ENCODE assay signal across 1 cellular context in the genomic region with DNA sequence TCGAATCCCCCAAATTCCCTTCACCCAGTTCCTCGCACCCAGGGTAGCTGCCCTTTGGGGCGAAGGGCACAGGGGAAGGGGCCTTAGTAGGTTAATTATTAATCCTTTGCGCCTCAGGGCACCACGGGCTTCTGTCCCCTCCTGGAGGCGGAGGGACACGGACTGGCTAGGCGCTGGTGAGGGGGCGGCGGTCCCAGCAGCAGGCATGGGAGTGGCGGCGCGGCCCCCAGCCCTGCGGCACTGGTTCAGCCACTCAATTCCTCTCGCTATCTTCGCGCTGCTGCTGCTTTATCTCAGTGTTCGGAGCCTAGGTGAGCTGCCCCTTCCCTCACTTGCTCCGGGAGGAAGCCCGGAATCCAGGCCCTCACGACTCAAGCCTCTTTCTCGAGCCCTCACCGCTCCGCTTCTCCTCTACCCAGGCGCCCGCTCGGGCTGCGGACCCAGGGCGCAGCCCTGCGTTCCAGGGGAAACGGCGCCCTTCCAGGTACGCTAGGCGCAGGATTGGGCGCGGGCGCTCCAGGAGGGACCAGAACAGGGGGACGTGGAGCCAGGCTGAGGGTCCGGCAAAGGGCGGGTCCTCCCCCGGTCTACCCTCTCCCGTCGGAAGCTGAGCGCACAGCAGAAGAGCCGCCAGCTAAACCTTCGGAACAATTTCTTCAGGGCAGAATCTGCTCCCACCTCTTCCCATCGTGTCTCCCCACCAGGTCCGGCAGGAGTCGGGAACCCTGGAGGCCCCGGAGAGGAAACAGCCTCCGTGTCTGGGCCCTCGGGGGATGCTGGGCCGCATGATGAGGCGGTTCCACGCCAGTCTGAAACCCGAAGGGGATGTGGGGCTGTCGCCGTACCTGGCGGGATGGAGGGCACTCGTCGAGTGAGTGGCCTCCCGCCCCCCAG.
TF ChIP-seq lines count a peak whose summit lies in the region.

Gene GLTPD2 (plus strand): TSS at position 158 of the 894 bp plus-strand sequence. CDS start 48 bp downstream, at position 206.

TF ChIP-seq in HepG2, 621 proteins besides CTCF, POLR2A, EP300 and RAD21 (continued from another document and continues in another):
- TF ChIP-seq, protein P1, sequence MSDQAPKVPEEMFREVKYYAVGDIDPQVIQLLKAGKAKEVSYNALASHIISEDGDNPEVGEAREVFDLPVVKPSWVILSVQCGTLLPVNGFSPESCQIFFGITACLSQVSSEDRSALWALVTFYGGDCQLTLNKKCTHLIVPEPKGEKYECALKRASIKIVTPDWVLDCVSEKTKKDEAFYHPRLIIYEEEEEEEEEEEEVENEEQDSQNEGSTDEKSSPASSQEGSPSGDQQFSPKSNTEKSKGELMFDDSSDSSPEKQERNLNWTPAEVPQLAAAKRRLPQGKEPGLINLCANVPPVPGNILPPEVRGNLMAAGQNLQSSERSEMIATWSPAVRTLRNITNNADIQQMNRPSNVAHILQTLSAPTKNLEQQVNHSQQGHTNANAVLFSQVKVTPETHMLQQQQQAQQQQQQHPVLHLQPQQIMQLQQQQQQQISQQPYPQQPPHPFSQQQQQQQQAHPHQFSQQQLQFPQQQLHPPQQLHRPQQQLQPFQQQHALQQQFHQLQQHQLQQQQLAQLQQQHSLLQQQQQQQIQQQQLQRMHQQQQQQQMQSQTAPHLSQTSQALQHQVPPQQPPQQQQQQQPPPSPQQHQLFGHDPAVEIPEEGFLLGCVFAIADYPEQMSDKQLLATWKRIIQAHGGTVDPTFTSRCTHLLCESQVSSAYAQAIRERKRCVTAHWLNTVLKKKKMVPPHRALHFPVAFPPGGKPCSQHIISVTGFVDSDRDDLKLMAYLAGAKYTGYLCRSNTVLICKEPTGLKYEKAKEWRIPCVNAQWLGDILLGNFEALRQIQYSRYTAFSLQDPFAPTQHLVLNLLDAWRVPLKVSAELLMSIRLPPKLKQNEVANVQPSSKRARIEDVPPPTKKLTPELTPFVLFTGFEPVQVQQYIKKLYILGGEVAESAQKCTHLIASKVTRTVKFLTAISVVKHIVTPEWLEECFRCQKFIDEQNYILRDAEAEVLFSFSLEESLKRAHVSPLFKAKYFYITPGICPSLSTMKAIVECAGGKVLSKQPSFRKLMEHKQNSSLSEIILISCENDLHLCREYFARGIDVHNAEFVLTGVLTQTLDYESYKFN (CRISPR knock-in tag; conservative IDR thresholded peaks at IDR 0.05) = peak; percentile 92
- TF ChIP-seq DPF2 (CRISPR knock-in tag; IDR thresholded peaks at IDR 0.05; ENCODE audit: borderline replicate concordance, low read depth) (no peak), HNRNPLL (IDR thresholded peaks at IDR 0.05; ENCODE audit: low read depth, low read length, poor library complexity, severe bottlenecking) (peak; percentile 71), AKNA (CRISPR knock-in tag; IDR thresholded peaks at IDR 0.05; ENCODE audit: borderline replicate concordance) (0 out of 2 replicates have a peak, but pooled peaks have one; percentile 43), NKX3-1 (CRISPR knock-in tag; IDR thresholded peaks at IDR 0.05) (no peak), ARID2 (CRISPR knock-in tag; IDR thresholded peaks at IDR 0.05; ENCODE audit: borderline replicate concordance) (no peak), ZNF296 (CRISPR knock-in tag; conservative IDR thresholded peaks at IDR 0.05) (peak; percentile 18; the same call in 1 of the 2 replicates), CENPX (CRISPR knock-in tag; IDR thresholded peaks at IDR 0.05) (no peak), SMC3 (IDR thresholded peaks at IDR 0.05; ENCODE audit: low read length) (0 out of 2 replicates have a peak, but pooled peaks have one; percentile 5), ZNF235 (CRISPR knock-in tag; IDR thresholded peaks at IDR 0.05; ENCODE audit: borderline replicate concordance) (no peak), GTF3A (CRISPR knock-in tag; conservative IDR thresholded peaks at IDR 0.05) (no peak), ZNF282 (IDR thresholded peaks at IDR 0.05; ENCODE audit: partially characterized antibody) (no peak), JUND (CRISPR knock-in tag; IDR thresholded peaks at IDR 0.05) (no peak), KAT2B (IDR thresholded peaks at IDR 0.05; ENCODE audit: borderline replicate concordance, low read depth, low read length) (no peak), KDM3A (CRISPR knock-in tag; IDR thresholded peaks at IDR 0.05; ENCODE audit: low read depth) (peak; percentile 62), ZNF101 (CRISPR knock-in tag; IDR thresholded peaks at IDR 0.05; ENCODE audit: borderline replicate concordance, low read depth) (no peak), ZBTB20 (CRISPR knock-in tag; IDR thresholded peaks at IDR 0.05; ENCODE audit: borderline replicate concordance, low read depth) (0 out of 2 replicates have a peak, but pooled peaks have one; percentile 64), ZNF431 (CRISPR knock-in tag; IDR thresholded peaks at IDR 0.05; ENCODE audit: borderline replicate concordance, low read depth) (0 out of 2 replicates have a peak, but pooled peaks have one; percentile 37), FOXP4 (CRISPR knock-in tag; IDR thresholded peaks at IDR 0.05) (peak; percentile 75), ZNF124 (CRISPR knock-in tag; IDR thresholded peaks at IDR 0.05) (no peak), ZNF441 (CRISPR knock-in tag; IDR thresholded peaks at IDR 0.05; ENCODE audit: borderline replicate concordance) (no peak)
- TF ChIP-seq, protein P2, sequence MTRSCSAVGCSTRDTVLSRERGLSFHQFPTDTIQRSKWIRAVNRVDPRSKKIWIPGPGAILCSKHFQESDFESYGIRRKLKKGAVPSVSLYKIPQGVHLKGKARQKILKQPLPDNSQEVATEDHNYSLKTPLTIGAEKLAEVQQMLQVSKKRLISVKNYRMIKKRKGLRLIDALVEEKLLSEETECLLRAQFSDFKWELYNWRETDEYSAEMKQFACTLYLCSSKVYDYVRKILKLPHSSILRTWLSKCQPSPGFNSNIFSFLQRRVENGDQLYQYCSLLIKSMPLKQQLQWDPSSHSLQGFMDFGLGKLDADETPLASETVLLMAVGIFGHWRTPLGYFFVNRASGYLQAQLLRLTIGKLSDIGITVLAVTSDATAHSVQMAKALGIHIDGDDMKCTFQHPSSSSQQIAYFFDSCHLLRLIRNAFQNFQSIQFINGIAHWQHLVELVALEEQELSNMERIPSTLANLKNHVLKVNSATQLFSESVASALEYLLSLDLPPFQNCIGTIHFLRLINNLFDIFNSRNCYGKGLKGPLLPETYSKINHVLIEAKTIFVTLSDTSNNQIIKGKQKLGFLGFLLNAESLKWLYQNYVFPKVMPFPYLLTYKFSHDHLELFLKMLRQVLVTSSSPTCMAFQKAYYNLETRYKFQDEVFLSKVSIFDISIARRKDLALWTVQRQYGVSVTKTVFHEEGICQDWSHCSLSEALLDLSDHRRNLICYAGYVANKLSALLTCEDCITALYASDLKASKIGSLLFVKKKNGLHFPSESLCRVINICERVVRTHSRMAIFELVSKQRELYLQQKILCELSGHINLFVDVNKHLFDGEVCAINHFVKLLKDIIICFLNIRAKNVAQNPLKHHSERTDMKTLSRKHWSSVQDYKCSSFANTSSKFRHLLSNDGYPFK (CRISPR knock-in tag; IDR thresholded peaks at IDR 0.05; ENCODE audit: borderline replicate concordance) = no peak; the same call in 1 of the 2 replicates
- TF ChIP-seq, protein P3, sequence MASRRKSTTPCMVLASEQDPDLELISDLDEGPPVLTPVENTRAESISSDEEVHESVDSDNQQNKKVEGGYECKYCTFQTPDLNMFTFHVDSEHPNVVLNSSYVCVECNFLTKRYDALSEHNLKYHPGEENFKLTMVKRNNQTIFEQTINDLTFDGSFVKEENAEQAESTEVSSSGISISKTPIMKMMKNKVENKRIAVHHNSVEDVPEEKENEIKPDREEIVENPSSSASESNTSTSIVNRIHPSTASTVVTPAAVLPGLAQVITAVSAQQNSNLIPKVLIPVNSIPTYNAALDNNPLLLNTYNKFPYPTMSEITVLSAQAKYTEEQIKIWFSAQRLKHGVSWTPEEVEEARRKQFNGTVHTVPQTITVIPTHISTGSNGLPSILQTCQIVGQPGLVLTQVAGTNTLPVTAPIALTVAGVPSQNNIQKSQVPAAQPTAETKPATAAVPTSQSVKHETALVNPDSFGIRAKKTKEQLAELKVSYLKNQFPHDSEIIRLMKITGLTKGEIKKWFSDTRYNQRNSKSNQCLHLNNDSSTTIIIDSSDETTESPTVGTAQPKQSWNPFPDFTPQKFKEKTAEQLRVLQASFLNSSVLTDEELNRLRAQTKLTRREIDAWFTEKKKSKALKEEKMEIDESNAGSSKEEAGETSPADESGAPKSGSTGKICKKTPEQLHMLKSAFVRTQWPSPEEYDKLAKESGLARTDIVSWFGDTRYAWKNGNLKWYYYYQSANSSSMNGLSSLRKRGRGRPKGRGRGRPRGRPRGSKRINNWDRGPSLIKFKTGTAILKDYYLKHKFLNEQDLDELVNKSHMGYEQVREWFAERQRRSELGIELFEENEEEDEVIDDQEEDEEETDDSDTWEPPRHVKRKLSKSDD (CRISPR knock-in tag; IDR thresholded peaks at IDR 0.05; ENCODE audit: low read depth) = no peak
- TF ChIP-seq, protein P4, sequence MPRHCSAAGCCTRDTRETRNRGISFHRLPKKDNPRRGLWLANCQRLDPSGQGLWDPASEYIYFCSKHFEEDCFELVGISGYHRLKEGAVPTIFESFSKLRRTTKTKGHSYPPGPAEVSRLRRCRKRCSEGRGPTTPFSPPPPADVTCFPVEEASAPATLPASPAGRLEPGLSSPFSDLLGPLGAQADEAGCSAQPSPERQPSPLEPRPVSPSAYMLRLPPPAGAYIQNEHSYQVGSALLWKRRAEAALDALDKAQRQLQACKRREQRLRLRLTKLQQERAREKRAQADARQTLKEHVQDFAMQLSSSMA (CRISPR knock-in tag; IDR thresholded peaks at IDR 0.05) = no peak
